1 cellular context compared by ENCODE assay signal in genomic region chr16:77890075-77890474, GRCh38.
TF ChIP-seq lines count a peak whose summit lies in the region.

No MANE protein-coding gene starts in this region.

TF ChIP-seq in HepG2, 621 proteins besides CTCF, POLR2A, EP300 and RAD21 (continued from another document):
- TF ChIP-seq ZNF468 (CRISPR knock-in tag; IDR thresholded peaks at IDR 0.05) (no peak), IKZF1 (IDR thresholded peaks at IDR 0.05) (no peak), NR1H2 (CRISPR knock-in tag; IDR thresholded peaks at IDR 0.05; ENCODE audit: borderline replicate concordance, low read depth) (no peak), CBX5 (CRISPR knock-in tag; IDR thresholded peaks at IDR 0.05; ENCODE audit: borderline replicate concordance) (no peak), ZNF724P (CRISPR knock-in tag; IDR thresholded peaks at IDR 0.05; ENCODE audit: borderline replicate concordance) (no peak), RARA (CRISPR knock-in tag; IDR thresholded peaks at IDR 0.05) (no peak), PCBP1 (IDR thresholded peaks at IDR 0.05; ENCODE audit: borderline replicate concordance, low read depth, low read length) (no peak), ZNF574 (CRISPR knock-in tag; IDR thresholded peaks at IDR 0.05) (no peak), U2AF2 (IDR thresholded peaks at IDR 0.05; ENCODE audit: low read depth, low read length) (no peak)
- TF ChIP-seq, protein P1, sequence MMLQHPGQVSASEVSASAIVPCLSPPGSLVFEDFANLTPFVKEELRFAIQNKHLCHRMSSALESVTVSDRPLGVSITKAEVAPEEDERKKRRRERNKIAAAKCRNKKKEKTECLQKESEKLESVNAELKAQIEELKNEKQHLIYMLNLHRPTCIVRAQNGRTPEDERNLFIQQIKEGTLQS (CRISPR knock-in tag; IDR thresholded peaks at IDR 0.05), result no peak
